In genomic region chr10:128080641-128081040, GRCh38 we compare ENCODE assay signal across 16 cellular contexts.
"Had no signal": no experiment of that assay in that cellular context is flagged by ENCODE, and none has a peak within 500 bp of the region (broad histone marks: within the 10 kb centered on the region; RNA-seq: fewer than 3 reads in every experiment).

No MANE protein-coding gene starts in this region.

- H3K27me3 Mint-ChIP-seq: activated CD4-positive, alpha-beta T cell treated with anti-CD3 and anti-CD28 coated beads, Interleukin-2, amount 10 ng/mL, durations not matched to agents 24 days and 14 days; activated naive CD8-positive, alpha-beta T cell treated with anti-CD3 and anti-CD28 coated beads, Interleukin-2, amount 50 U/mL, for 24 hours; effector memory CD8-positive, alpha-beta T cell had no signal

- H3K27ac ChIP-seq: heart right ventricle, lower lobe of right lung, ovary, thoracic aorta had no signal

- H3K27me3 ChIP-seq: heart right ventricle, ovary had no signal

- H3K4me1 ChIP-seq: heart right ventricle, lower lobe of right lung had no signal

- H3K4me1 Mint-ChIP-seq: activated naive CD8-positive, alpha-beta T cell treated with anti-CD3 and anti-CD28 coated beads, Interleukin-2, amount 50 U/mL, for 24 hours; mesothelial cell of epicardium had no signal

- H3K4me3 Mint-ChIP-seq: activated CD4-positive, alpha-beta T cell treated with anti-CD3 and anti-CD28 coated beads, Interleukin-2, amount 10 ng/mL, durations not matched to agents 24 days and 14 days; activated naive CD8-positive, alpha-beta T cell treated with anti-CD3 and anti-CD28 coated beads, Interleukin-2, amount 50 U/mL, for 24 hours; effector memory CD8-positive, alpha-beta T cell; mesothelial cell of epicardium; neural crest cell had no signal

- H3K36me3 ChIP-seq: ovary, thoracic aorta had no signal

- H3K36me3 Mint-ChIP-seq: mesothelial cell of epicardium had no signal

- ATAC-seq: activated naive CD8-positive, alpha-beta T cell treated with anti-CD3 and anti-CD28 coated beads, Interleukin-2, amount 50 U/mL, for 24 hours; effector memory CD8-positive, alpha-beta T cell; heart right ventricle; left cardiac atrium; lower lobe of right lung had no signal

- H3K9me3 Mint-ChIP-seq: activated CD4-positive, alpha-beta T cell treated with anti-CD3 and anti-CD28 coated beads, Interleukin-2, amount 10 ng/mL, durations not matched to agents 24 days and 14 days; activated naive CD8-positive, alpha-beta T cell treated with anti-CD3 and anti-CD28 coated beads, Interleukin-2, amount 50 U/mL, for 24 hours; effector memory CD8-positive, alpha-beta T cell; mesothelial cell of epicardium; neural crest cell had no signal

- DNase-seq: activated CD4-positive, alpha-beta T cell treated with anti-CD3 and anti-CD28 coated beads, Interleukin-2, amount 10 ng/mL, durations not matched to agents 24 days and 14 days; activated CD4-positive, CD25-positive, alpha-beta regulatory T cell; activated effector memory CD4-positive, alpha-beta T cell treated with Interleukin-2 at 50 U/mL for 16 hours; activated naive CD8-positive, alpha-beta T cell treated with anti-CD3 and anti-CD28 coated beads, Interleukin-2, amount 50 U/mL, for 24 hours; aorta; cerebellar nuclear complex; dermis blood vessel endothelial cell; effector memory CD8-positive, alpha-beta T cell; heart right ventricle; left cardiac atrium; lower lobe of right lung; ovary had no signal

- FAIRE-seq: frontal cortex had no signal

- H3K27ac Mint-ChIP-seq: activated CD4-positive, alpha-beta T cell treated with anti-CD3 and anti-CD28 coated beads, Interleukin-2, amount 10 ng/mL, durations not matched to agents 24 days and 14 days; activated naive CD8-positive, alpha-beta T cell treated with anti-CD3 and anti-CD28 coated beads, Interleukin-2, amount 50 U/mL, for 24 hours; mesothelial cell of epicardium had no signal

- H3K4me3 ChIP-seq: heart right ventricle, lower lobe of right lung, ovary, thoracic aorta had no signal

- H3K9me3 ChIP-seq: heart right ventricle, lower lobe of right lung, ovary, thoracic aorta had no signal
